1 cellular context compared by ENCODE assay signal in the genomic region with DNA sequence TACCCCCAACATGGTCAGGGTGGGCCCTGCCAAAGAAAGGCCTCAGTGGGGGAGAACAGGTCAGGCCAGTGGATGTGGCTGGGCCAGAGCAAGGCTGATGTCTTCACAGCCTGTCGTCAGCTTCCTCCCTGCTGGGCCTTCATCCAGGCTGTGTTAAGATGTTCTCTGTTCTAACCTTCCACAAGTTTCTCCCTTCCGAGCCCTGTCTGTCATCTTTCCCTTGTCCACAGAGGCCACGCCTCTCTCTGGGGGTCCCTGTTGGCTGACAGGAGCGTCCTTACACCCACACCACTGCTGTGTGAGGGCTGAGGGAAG.
TF ChIP-seq lines count a peak whose summit lies in the region.

No MANE protein-coding gene starts in this region.

TF ChIP-seq in IMR-90, 13 proteins besides CTCF, POLR2A, EP300 and RAD21:
- TF ChIP-seq CEBPB (IDR thresholded peaks at IDR 0.05; ENCODE audit: low read depth, low read length) (no peak), BHLHE40 (IDR thresholded peaks at IDR 0.05; ENCODE audit: low read depth, low read length) (no peak), NFE2L2 (IDR thresholded peaks at IDR 0.05; ENCODE audit: low read depth, low read length) (no peak), MAFK (IDR thresholded peaks at IDR 0.05; ENCODE audit: low read depth, low read length) (no peak), FOS (IDR thresholded peaks at IDR 0.05; ENCODE audit: low read depth, low read length) (no peak)
TF ChIP-seq in IMR-90: peak in this region for 0.
